In the genomic region with DNA sequence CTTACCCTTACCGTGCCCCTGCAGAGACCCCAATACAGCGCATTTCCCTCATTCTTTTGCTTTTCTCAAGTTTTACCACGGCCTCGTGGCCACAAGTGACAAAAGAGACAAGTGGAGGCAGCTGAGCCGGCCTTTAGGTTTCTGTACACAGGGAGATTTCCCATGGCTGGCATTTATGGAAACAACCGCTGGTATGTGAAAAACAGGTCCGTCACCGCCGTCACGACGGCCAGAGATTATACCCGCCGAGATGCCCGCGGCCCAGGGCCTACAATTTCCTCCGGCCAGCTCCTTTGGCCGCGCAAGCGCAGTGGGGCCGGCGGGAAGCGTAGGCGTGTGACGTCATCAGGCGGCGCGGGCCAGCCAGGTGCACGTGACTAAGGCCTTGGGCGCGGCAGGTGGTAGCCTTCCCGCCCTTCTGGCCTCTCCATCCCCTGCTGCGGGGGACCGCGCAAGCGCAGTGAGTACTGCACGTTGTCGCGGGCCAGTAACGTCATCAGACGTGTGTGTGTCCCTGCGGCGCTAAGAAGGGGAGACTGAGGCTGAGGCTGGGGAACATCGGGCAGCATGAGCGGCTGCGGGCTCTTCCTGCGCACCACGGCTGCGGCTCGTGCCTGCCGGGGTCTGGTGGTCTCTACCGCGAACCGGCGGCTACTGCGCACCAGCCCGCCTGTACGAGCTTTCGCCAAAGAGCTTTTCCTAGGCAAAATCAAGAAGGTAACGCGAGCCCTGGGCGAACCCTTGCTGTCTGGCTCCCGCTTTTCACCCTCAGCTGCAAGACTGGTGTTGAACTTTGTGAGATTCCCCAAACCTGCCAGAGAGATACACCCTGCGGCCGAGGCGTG, we compare ENCODE assay signal across 1 cellular context.
A peak's percentile ranks its signal among the peaks of the same experiment; 100 is the strongest.
TF ChIP-seq lines count a peak whose summit lies in the region.

Gene ACAD9 (plus strand): TSS at position 496 of the 845 bp plus-strand sequence. CDS start 72 bp downstream, at position 568.

TF ChIP-seq in WTC11, 78 proteins besides CTCF, POLR2A, EP300 and RAD21 (continued from another document and continues in another):
- TF ChIP-seq, protein P1, sequence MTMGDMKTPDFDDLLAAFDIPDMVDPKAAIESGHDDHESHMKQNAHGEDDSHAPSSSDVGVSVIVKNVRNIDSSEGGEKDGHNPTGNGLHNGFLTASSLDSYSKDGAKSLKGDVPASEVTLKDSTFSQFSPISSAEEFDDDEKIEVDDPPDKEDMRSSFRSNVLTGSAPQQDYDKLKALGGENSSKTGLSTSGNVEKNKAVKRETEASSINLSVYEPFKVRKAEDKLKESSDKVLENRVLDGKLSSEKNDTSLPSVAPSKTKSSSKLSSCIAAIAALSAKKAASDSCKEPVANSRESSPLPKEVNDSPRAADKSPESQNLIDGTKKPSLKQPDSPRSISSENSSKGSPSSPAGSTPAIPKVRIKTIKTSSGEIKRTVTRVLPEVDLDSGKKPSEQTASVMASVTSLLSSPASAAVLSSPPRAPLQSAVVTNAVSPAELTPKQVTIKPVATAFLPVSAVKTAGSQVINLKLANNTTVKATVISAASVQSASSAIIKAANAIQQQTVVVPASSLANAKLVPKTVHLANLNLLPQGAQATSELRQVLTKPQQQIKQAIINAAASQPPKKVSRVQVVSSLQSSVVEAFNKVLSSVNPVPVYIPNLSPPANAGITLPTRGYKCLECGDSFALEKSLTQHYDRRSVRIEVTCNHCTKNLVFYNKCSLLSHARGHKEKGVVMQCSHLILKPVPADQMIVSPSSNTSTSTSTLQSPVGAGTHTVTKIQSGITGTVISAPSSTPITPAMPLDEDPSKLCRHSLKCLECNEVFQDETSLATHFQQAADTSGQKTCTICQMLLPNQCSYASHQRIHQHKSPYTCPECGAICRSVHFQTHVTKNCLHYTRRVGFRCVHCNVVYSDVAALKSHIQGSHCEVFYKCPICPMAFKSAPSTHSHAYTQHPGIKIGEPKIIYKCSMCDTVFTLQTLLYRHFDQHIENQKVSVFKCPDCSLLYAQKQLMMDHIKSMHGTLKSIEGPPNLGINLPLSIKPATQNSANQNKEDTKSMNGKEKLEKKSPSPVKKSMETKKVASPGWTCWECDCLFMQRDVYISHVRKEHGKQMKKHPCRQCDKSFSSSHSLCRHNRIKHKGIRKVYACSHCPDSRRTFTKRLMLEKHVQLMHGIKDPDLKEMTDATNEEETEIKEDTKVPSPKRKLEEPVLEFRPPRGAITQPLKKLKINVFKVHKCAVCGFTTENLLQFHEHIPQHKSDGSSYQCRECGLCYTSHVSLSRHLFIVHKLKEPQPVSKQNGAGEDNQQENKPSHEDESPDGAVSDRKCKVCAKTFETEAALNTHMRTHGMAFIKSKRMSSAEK (CRISPR knock-in tag; IDR thresholded peaks at IDR 0.05; ENCODE audit: borderline replicate concordance): peak; percentile 93; the same call in 1 of the 2 replicates
- TF ChIP-seq ATF6 (CRISPR knock-in tag; IDR thresholded peaks at IDR 0.05): no peak
- TF ChIP-seq, protein P2, sequence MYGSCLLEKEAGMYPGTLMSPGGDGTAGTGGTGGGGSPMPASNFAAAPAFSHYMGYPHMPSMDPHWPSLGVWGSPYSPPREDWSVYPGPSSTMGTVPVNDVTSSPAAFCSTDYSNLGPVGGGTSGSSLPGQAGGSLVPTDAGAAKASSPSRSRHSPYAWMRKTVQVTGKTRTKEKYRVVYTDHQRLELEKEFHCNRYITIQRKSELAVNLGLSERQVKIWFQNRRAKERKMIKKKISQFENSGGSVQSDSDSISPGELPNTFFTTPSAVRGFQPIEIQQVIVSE (CRISPR knock-in tag; IDR thresholded peaks at IDR 0.05; ENCODE audit: borderline replicate concordance): no peak
- peak; percentile 91; the same call in 1 of the 2 replicates for TF ChIP-seq TCF7 (CRISPR knock-in tag; IDR thresholded peaks at IDR 0.05; ENCODE audit: low read depth)
- TF ChIP-seq ZNF263 (CRISPR knock-in tag; IDR thresholded peaks at IDR 0.05; ENCODE audit: low read depth): no peak
- peak; percentile 53; the same call in 1 of the 2 replicates for TF ChIP-seq CBFB (CRISPR knock-in tag; IDR thresholded peaks at IDR 0.05; ENCODE audit: low read depth)
- TF ChIP-seq RORB (CRISPR knock-in tag; IDR thresholded peaks at IDR 0.05): no peak
- TF ChIP-seq CREB1 (CRISPR knock-in tag; IDR thresholded peaks at IDR 0.05): peak; percentile 98
- TF ChIP-seq FOXJ3 (CRISPR knock-in tag; IDR thresholded peaks at IDR 0.05; ENCODE audit: borderline replicate concordance): 0 out of 2 replicates have a peak, but pooled peaks have one; percentile 56
- TF ChIP-seq, protein P3, sequence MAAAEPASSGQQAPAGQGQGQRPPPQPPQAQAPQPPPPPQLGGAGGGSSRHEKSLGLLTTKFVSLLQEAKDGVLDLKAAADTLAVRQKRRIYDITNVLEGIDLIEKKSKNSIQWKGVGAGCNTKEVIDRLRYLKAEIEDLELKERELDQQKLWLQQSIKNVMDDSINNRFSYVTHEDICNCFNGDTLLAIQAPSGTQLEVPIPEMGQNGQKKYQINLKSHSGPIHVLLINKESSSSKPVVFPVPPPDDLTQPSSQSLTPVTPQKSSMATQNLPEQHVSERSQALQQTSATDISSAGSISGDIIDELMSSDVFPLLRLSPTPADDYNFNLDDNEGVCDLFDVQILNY (CRISPR knock-in tag; IDR thresholded peaks at IDR 0.05): peak; percentile 100
- TF ChIP-seq SP1 (CRISPR knock-in tag; conservative IDR thresholded peaks at IDR 0.05): peak; percentile 94
- no peak for TF ChIP-seq HMGA2 (CRISPR knock-in tag; IDR thresholded peaks at IDR 0.05)
- TF ChIP-seq TEAD4 (CRISPR knock-in tag; IDR thresholded peaks at IDR 0.05): no peak; the same call in 1 of the 2 replicates
- TF ChIP-seq NR3C1 (CRISPR knock-in tag; conservative IDR thresholded peaks at IDR 0.05; ENCODE audit: low read depth): no peak
- TF ChIP-seq, protein P4, sequence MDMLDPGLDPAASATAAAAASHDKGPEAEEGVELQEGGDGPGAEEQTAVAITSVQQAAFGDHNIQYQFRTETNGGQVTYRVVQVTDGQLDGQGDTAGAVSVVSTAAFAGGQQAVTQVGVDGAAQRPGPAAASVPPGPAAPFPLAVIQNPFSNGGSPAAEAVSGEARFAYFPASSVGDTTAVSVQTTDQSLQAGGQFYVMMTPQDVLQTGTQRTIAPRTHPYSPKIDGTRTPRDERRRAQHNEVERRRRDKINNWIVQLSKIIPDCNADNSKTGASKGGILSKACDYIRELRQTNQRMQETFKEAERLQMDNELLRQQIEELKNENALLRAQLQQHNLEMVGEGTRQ (CRISPR knock-in tag; IDR thresholded peaks at IDR 0.05): peak; percentile 99
- peak; percentile 98 for TF ChIP-seq ATF1 (CRISPR knock-in tag; IDR thresholded peaks at IDR 0.05)
- no peak for TF ChIP-seq ZNF396 (CRISPR knock-in tag; IDR thresholded peaks at IDR 0.05; ENCODE audit: borderline replicate concordance)
- TF ChIP-seq GABPB1 (CRISPR knock-in tag; IDR thresholded peaks at IDR 0.05): peak; percentile 86
- peak; percentile 100 for TF ChIP-seq CREM (CRISPR knock-in tag; IDR thresholded peaks at IDR 0.05)
- TF ChIP-seq ATF3 (CRISPR knock-in tag; conservative IDR thresholded peaks at IDR 0.05): peak; percentile 97
- no peak for TF ChIP-seq EMX1 (CRISPR knock-in tag; IDR thresholded peaks at IDR 0.05)
- no peak for TF ChIP-seq NFATC4 (CRISPR knock-in tag; IDR thresholded peaks at IDR 0.05)
- TF ChIP-seq AR (CRISPR knock-in tag; IDR thresholded peaks at IDR 0.05): no peak
- TF ChIP-seq, protein P5, sequence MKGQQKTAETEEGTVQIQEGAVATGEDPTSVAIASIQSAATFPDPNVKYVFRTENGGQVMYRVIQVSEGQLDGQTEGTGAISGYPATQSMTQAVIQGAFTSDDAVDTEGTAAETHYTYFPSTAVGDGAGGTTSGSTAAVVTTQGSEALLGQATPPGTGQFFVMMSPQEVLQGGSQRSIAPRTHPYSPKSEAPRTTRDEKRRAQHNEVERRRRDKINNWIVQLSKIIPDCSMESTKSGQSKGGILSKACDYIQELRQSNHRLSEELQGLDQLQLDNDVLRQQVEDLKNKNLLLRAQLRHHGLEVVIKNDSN (CRISPR knock-in tag; IDR thresholded peaks at IDR 0.05): peak; percentile 99
- TF ChIP-seq ELF4 (CRISPR knock-in tag; IDR thresholded peaks at IDR 0.05; ENCODE audit: low read depth): no peak
- TF ChIP-seq KAT7 (CRISPR knock-in tag; IDR thresholded peaks at IDR 0.05; ENCODE audit: borderline replicate concordance): peak; percentile 67; the same call in 1 of the 2 replicates
- TF ChIP-seq PREB (CRISPR knock-in tag; IDR thresholded peaks at IDR 0.05; ENCODE audit: borderline replicate concordance): no peak; the same call in 1 of the 2 replicates
- peak; percentile 80; the same call in 1 of the 2 replicates for TF ChIP-seq TP53 (CRISPR knock-in tag; IDR thresholded peaks at IDR 0.05)
- TF ChIP-seq ERG (CRISPR knock-in tag; IDR thresholded peaks at IDR 0.05): no peak
- no peak for TF ChIP-seq ZMAT4 (CRISPR knock-in tag; IDR thresholded peaks at IDR 0.05)
- no peak for TF ChIP-seq SOX15 (CRISPR knock-in tag; IDR thresholded peaks at IDR 0.05)
- TF ChIP-seq PRDM15 (CRISPR knock-in tag; IDR thresholded peaks at IDR 0.05): no peak
